In genomic region chr6:109458774-109459531, GRCh38 we compare ENCODE assay signal across 8 cellular contexts. TPM values are rescaled to one million over a fixed set of nuclear protein-coding genes. Genes with fewer than 3 reads are reported as not detected.
A peak's percentile ranks its signal among the peaks of the same experiment; 100 is the strongest.
DNase-seq lines count a peak whose midpoint lies in the region; ATAC-seq and TF ChIP-seq lines count a peak whose summit lies in the region.

No MANE protein-coding gene starts in this region.

- H3K27ac ChIP-seq in psoas muscle, result peak overlapping the region; percentile 83

- TF ChIP-seq CTCF in psoas muscle (IDR thresholded peaks at IDR 0.05), result no peak

- DNase-seq in activated CD8-positive, alpha-beta memory T cell treated with anti-CD3 and anti-CD28 coated beads, Interleukin-2, amount 50 U/mL, for 24 hours (ENCODE audit: extremely low read depth), result peak; percentile 13
- DNase-seq in psoas muscle (no peak), Right ventricle myocardium superior (no peak), DMS 273 (lab: John Stamatoyannopoulos, UW; ENCODE audit: unreplicated experiment) (no peak), NCI-H1048 (lab: John Stamatoyannopoulos, UW) (no peak), mucosa of gallbladder (ENCODE audit: low spot score) (no peak)

- WGBS in psoas muscle, 3 donors, result 79 to 84% (median 83%) methylated on average over 5 of the region's 5 CpGs

- H3K9me3 ChIP-seq in psoas muscle, result no peaks in the 10 kb centered on the region

- H3K4me1 ChIP-seq in psoas muscle, result peaks cover 25% of the 10 kb centered on the region

- no peaks in the 10 kb centered on the region for H3K27me3 ChIP-seq in psoas muscle (ENCODE audit: insufficient read depth in 3 of 3, low read length in 2 of 3)

- intact Hi-C loops in psoas muscle (cut with DNase I), result no loop called here
- intact Hi-C loops in Right ventricle myocardium superior (cut with DNase I), result no loop called here

- peak; percentile 40 for ATAC-seq in GM18868 (IDR thresholded peaks at IDR 0.05; ENCODE audit: unreplicated experiment)
- ATAC-seq in HG03457 (IDR thresholded peaks at IDR 0.05; ENCODE audit: unreplicated experiment), result peak; percentile 32
- no peak for ATAC-seq in psoas muscle
- ATAC-seq in Right ventricle myocardium superior (ENCODE audit: poor library complexity), result no peak

- no peak overlapping the region for H3K4me3 ChIP-seq in psoas muscle

- peaks cover 3 to 21% of the 10 kb centered on the region in 2 donors for H3K36me3 ChIP-seq in psoas muscle (ENCODE audit: insufficient read depth in 1 of 2, low read depth in 1 of 2)

RNA-seq across cellular contexts. Expression of gene MICAL1, which starts 3.4 kb away (rescaled TPM):
- total RNA-seq in psoas muscle (1 to 10 TPM; 3.1 to 7.0 (median 6.0) TPM), Right ventricle myocardium superior (5.0 TPM), mucosa of gallbladder (71.8 TPM)
- 1 to 10 TPM; 5.0 to 9.4 (median 9.3) TPM for polyA plus RNA-seq in psoas muscle

RNA-seq across cellular contexts. Expression of gene SMPD2, which starts 18.4 kb away (rescaled TPM):
- total RNA-seq in psoas muscle, result 1 to 10 TPM; 2.1 to 5.1 (median 3.3) TPM
- polyA plus RNA-seq in psoas muscle, result 1 to 10 TPM; 4.4 to 9.6 (median 5.3) TPM
- total RNA-seq in Right ventricle myocardium superior, result 4.1 TPM
- total RNA-seq in mucosa of gallbladder, result 23.2 TPM

RNA-seq across cellular contexts. Expression of gene PPIL6, which starts 18.5 kb away (rescaled TPM):
- total RNA-seq in psoas muscle (1 to 10 TPM; 1.1 to 3.1 (median 2.6) TPM), Right ventricle myocardium superior (5.5 TPM), mucosa of gallbladder (2.6 TPM)
- polyA plus RNA-seq in psoas muscle, result 1 to 10 TPM; 1.8 to 3.9 (median 2.2) TPM

RNA-seq across cellular contexts. Expression of gene ZBTB24, which starts 24.1 kb away (rescaled TPM):
- total RNA-seq in psoas muscle, result 1 to 10 TPM; 4.4 to 5.8 (median 5.4) TPM
- polyA plus RNA-seq in psoas muscle, result 1 to 10 TPM; 2.3 to 5.5 (median 2.6) TPM
- 2.4 TPM for total RNA-seq in Right ventricle myocardium superior
- total RNA-seq in mucosa of gallbladder, result 5.3 TPM

Comparison
In these comparisons a context has a peak if more than half of its experiments do, and no peak if none do; other contexts are left out.
1. ATAC-seq: peak in GM18868 (single experiment) and HG03457 (single experiment); none in psoas muscle (0 of 4) and Right ventricle myocardium superior (single experiment).